6 cellular contexts compared by ENCODE assay signal in genomic region chr17:75727391-75727790, GRCh38.
"Had no signal": no experiment of that assay in that cellular context is flagged by ENCODE, and none has a peak within 500 bp of the region (broad histone marks: within the 10 kb centered on the region; RNA-seq: fewer than 3 reads in every experiment).

No MANE protein-coding gene starts in this region.

- H2AFZ ChIP-seq: GM23248 had no signal

- FAIRE-seq: HTR-8/SVneo had no signal

- H3K36me3 ChIP-seq: HAP-1 had no signal

- H3K4me3 ChIP-seq: GM23248, HAP-1 had no signal

- H3K9me3 ChIP-seq: HAP-1 had no signal

- H3K27ac ChIP-seq: GM23248 had no signal

- DNase-seq: GM23248, GOT3, HFFc6 had no signal

- H3K4me1 ChIP-seq: HAP-1 had no signal

- H3K9ac ChIP-seq: GM23248 had no signal

- ATAC-seq: HCT116 had no signal
